ENCODE assay signal across 8 cellular contexts in genomic region chr1:115089443-115090340, GRCh38. TPM values are rescaled to one million over a fixed set of nuclear protein-coding genes. Genes with fewer than 3 reads are reported as not detected.
A peak's percentile ranks its signal among the peaks of the same experiment; 100 is the strongest.
DNase-seq lines count a peak whose midpoint lies in the region; ATAC-seq, FAIRE-seq and TF ChIP-seq lines count a peak whose summit lies in the region.

Gene TSPAN2 (minus strand): TSS chr1:115089503. CDS start chr1:115089432, 71 bp downstream.

- H3K27me3 ChIP-seq in right atrium auricular region = no peaks in the 10 kb centered on the region
- no peaks in the 10 kb centered on the region for H3K27me3 ChIP-seq in rectal smooth muscle tissue (ENCODE audit: control insufficient read depth, insufficient read depth, low read length)

- peak; percentile 40 for DNase-seq in GM10266 (ENCODE audit: extremely low spot score)
- DNase-seq in RCC 7860 (ENCODE audit: low spot score) = peak; percentile 28
- peak in 1 of 2 donors; percentile 40 for DNase-seq in activated naive CD4-positive, alpha-beta T cell treated with anti-CD3 and anti-CD28 coated beads, Interleukin-2, amount 50 U/mL, for 72 hours (ENCODE audit: low spot score in 2 of 2)
- peak; percentile 78 for DNase-seq in right atrium auricular region (ENCODE audit: low spot score)
- no peak for DNase-seq in HT-29 (ENCODE audit: low spot score)
- no peak for DNase-seq in epidermal melanocyte (ENCODE audit: insufficient read length, low spot score)

- H3K9me3 ChIP-seq in right atrium auricular region = no peaks in the 10 kb centered on the region

- no peak for FAIRE-seq in RCC 7860 (lab: Jason Lieb, UNC)

- no peaks in the 10 kb centered on the region for H3K36me3 Mint-ChIP-seq in activated naive CD4-positive, alpha-beta T cell treated with anti-CD3 and anti-CD28 coated beads, Interleukin-2, amount 50 U/mL, for 72 hours

- peak within 1 kb of the TSS; percentile 61 to 79 for H3K4me3 ChIP-seq in right atrium auricular region
- H3K4me3 ChIP-seq in rectal smooth muscle tissue (ENCODE audit: low read length) = peak within 1 kb of the TSS; percentile 87

- H3K36me3 ChIP-seq in right atrium auricular region = no peaks in the 10 kb centered on the region
- H3K36me3 ChIP-seq in rectal smooth muscle tissue (ENCODE audit: control insufficient read depth, insufficient read depth, low read length) = no peaks in the 10 kb centered on the region

- TF ChIP-seq CTCF in GM10266 (IDR thresholded peaks at IDR 0.05; ENCODE audit: control insufficient read depth, insufficient read depth, low read depth, missing control alignments) (no peak), right atrium auricular region (IDR thresholded peaks at IDR 0.05) (peak; percentile 24 to 57)

- peaks cover 0 to 39% of the 10 kb centered on the region in 2 donors for H3K4me1 ChIP-seq in right atrium auricular region
- H3K4me1 ChIP-seq in rectal smooth muscle tissue (ENCODE audit: control insufficient read depth, insufficient read depth, low read length) = peaks cover 22% of the 10 kb centered on the region

- peak; percentile 82 to 83 for ATAC-seq in activated naive CD4-positive, alpha-beta T cell treated with anti-CD3 and anti-CD28 coated beads, Interleukin-2, amount 50 U/mL, for 72 hours
- ATAC-seq in HG02870 (IDR thresholded peaks at IDR 0.05; ENCODE audit: unreplicated experiment) = no peak

- H3K9me3 Mint-ChIP-seq in activated naive CD4-positive, alpha-beta T cell treated with anti-CD3 and anti-CD28 coated beads, Interleukin-2, amount 50 U/mL, for 72 hours = peaks cover 0 to 7% of the 10 kb centered on the region in 2 donors

- H3K9ac ChIP-seq in rectal smooth muscle tissue (ENCODE audit: low read length) = peak within 1 kb of the TSS; percentile 83

- H3K27ac ChIP-seq in right atrium auricular region (peak within 1 kb of the TSS; percentile 82 to 94), rectal smooth muscle tissue (ENCODE audit: low read depth, low read length) (peak within 1 kb of the TSS; percentile 100)

- peak within 1 kb of the TSS in 1 of 2 donors; percentile 33 for H3K27ac Mint-ChIP-seq in activated naive CD4-positive, alpha-beta T cell treated with anti-CD3 and anti-CD28 coated beads, Interleukin-2, amount 50 U/mL, for 72 hours

RNA-seq across cellular contexts. Expression of gene TSPAN2, which starts in this region (rescaled TPM):
- total RNA-seq in activated naive CD4-positive, alpha-beta T cell treated with anti-CD3 and anti-CD28 coated beads, Interleukin-2, amount 50 U/mL, for 72 hours = 1 to 10 TPM in 1 of 2 donors, under 1 TPM in 1; 0.43 to 1.0 TPM
- 10 to 100 TPM; 11.1 to 17.4 TPM for total RNA-seq in right atrium auricular region
- total RNA-seq in HT-29 (2014; rRNA removed; shearing (Covaris generic)) = 0.05 and 0.23 TPM in 2 replicates

Comparison
In these comparisons a context has a peak if more than half of its experiments do, and no peak if none do; other contexts are left out.
1. DNase-seq: peak in GM10266 (single experiment), RCC 7860 (single experiment) and right atrium auricular region (single experiment); none in HT-29 (single experiment) and epidermal melanocyte (single experiment).